36 cellular contexts compared by ENCODE assay signal in genomic region chrX:31633349-31633748, GRCh38.
"Had no signal": no experiment of that assay in that cellular context is flagged by ENCODE, and none has a peak within 500 bp of the region (broad histone marks: within the 10 kb centered on the region; RNA-seq: fewer than 3 reads in every experiment).

No MANE protein-coding gene starts in this region.

- H3K36me3 Mint-ChIP-seq: activated naive CD4-positive, alpha-beta T cell treated with anti-CD3 and anti-CD28 coated beads, Interleukin-2, amount 50 U/mL, for 24 hours; activated naive CD8-positive, alpha-beta T cell treated with anti-CD3 and anti-CD28 coated beads for 36 hours; brain had no signal

- H3K36me3 ChIP-seq: adrenal gland, breast epithelium, cardiac muscle cell, esophagus muscularis mucosa, gastroesophageal sphincter, WERI-Rb-1 had no signal

- H3K9me3 Mint-ChIP-seq: activated B cell treated with CpG ODN at 0.5 μM for 24 hours; activated CD8-positive, alpha-beta T cell treated with anti-CD3 and anti-CD28 coated beads for 36 hours; activated naive CD4-positive, alpha-beta T cell treated with anti-CD3 and anti-CD28 coated beads for 36 hours; activated naive CD4-positive, alpha-beta T cell treated with anti-CD3 and anti-CD28 coated beads, Interleukin-2, amount 50 U/mL, for 24 hours; activated naive CD8-positive, alpha-beta T cell treated with anti-CD3 and anti-CD28 coated beads for 36 hours; activated naive CD8-positive, alpha-beta T cell treated with anti-CD3 and anti-CD28 coated beads, Interleukin-2, amount 50 U/mL, for 24 hours; activated T-helper 1 cell treated with anti-CD3 and anti-CD28 coated beads, Interleukin-12 subunit alpha, Interleukin-12 subunit beta, Interleukin-2, Interleukin-4 antibody, amounts not matched to agents 30 ng/mL and 10 ng/mL and 1 ng/mL, durations not matched to agents 14 hours and 24 hours and 36 hours; activated T-helper 2 cell treated with anti-CD3 and anti-CD28 coated beads, Interferon-gamma antibody, Interleukin-2, Interleukin-4, amounts not matched to agents 10 μg/mL and 5 μg/mL and 100 μg/mL, durations not matched to agents 14 hours and 24 hours and 36 hours; brain; central memory CD8-positive, alpha-beta T cell; effector memory CD8-positive, alpha-beta T cell; T-helper 2 cell treated with Interferon-gamma antibody and Interleukin-4, amounts not matched to agents 5 μg/mL and 100 μg/mL, for 36 hours had no signal

- DNase-seq: activated B cell treated with CpG ODN at 0.5 μM for 24 hours; activated CD4-positive, alpha-beta T cell treated with anti-CD3 and anti-CD28 coated beads for 48 hours; activated CD4-positive, alpha-beta T cell treated with anti-CD3 and anti-CD28 coated beads, Interleukin-2, amount 50 U/mL, for 1 hour; activated CD4-positive, alpha-beta T cell treated with anti-CD3 and anti-CD28 coated beads, Interleukin-2, amount 50 U/mL, for 48 hours; activated CD8-positive, alpha-beta memory T cell treated with anti-CD3 and anti-CD28 coated beads for 24 hours; activated CD8-positive, alpha-beta T cell treated with anti-CD3 and anti-CD28 coated beads for 36 hours; activated effector memory CD4-positive, alpha-beta T cell treated with anti-CD3 and anti-CD28 coated beads, Interleukin-2, amount 50 U/mL, for 16 hours; activated naive CD4-positive, alpha-beta T cell treated with anti-CD3 and anti-CD28 coated beads for 36 hours; activated naive CD8-positive, alpha-beta T cell treated with anti-CD3 and anti-CD28 coated beads for 36 hours; activated naive CD8-positive, alpha-beta T cell treated with anti-CD3 and anti-CD28 coated beads, Interleukin-2, amount 50 U/mL, for 24 hours; activated T-cell treated with anti-CD3 and anti-CD28 coated beads, Interleukin-2, amount 50 U/mL, for 1 hour; activated T-cell treated with anti-CD3 and anti-CD28 coated beads, Interleukin-2, amount 50 U/mL, for 48 hours; adrenal gland; amygdala; aorta; cortex of kidney; dermis blood vessel endothelial cell; effector CD4-positive, alpha-beta T cell; effector memory CD8-positive, alpha-beta T cell; erythroblast; foreskin melanocyte; T-helper 1 cell; T-helper 17 cell; T1000; WERI-Rb-1 had no signal

- H3K27me3 Mint-ChIP-seq: activated B cell treated with CpG ODN at 0.5 μM for 24 hours; activated CD8-positive, alpha-beta T cell treated with anti-CD3 and anti-CD28 coated beads for 36 hours; activated naive CD4-positive, alpha-beta T cell treated with anti-CD3 and anti-CD28 coated beads, Interleukin-2, amount 50 U/mL, for 24 hours; activated naive CD8-positive, alpha-beta T cell treated with anti-CD3 and anti-CD28 coated beads for 36 hours; activated naive CD8-positive, alpha-beta T cell treated with anti-CD3 and anti-CD28 coated beads, Interleukin-2, amount 50 U/mL, for 24 hours; brain; central memory CD8-positive, alpha-beta T cell; effector memory CD8-positive, alpha-beta T cell; T-helper 17 cell had no signal

- H3K4me3 ChIP-seq: adrenal gland, breast epithelium, cardiac muscle cell, esophagus muscularis mucosa, gastroesophageal sphincter had no signal

- H3K4me3 Mint-ChIP-seq: activated B cell treated with CpG ODN at 0.5 μM for 24 hours; activated CD8-positive, alpha-beta T cell treated with anti-CD3 and anti-CD28 coated beads for 36 hours; activated naive CD4-positive, alpha-beta T cell treated with anti-CD3 and anti-CD28 coated beads for 36 hours; activated naive CD4-positive, alpha-beta T cell treated with anti-CD3 and anti-CD28 coated beads, Interleukin-2, amount 50 U/mL, for 24 hours; activated naive CD8-positive, alpha-beta T cell treated with anti-CD3 and anti-CD28 coated beads for 36 hours; activated naive CD8-positive, alpha-beta T cell treated with anti-CD3 and anti-CD28 coated beads, Interleukin-2, amount 50 U/mL, for 24 hours; activated T-helper 1 cell treated with anti-CD3 and anti-CD28 coated beads, Interleukin-12 subunit alpha, Interleukin-12 subunit beta, Interleukin-2, Interleukin-4 antibody, amounts not matched to agents 30 ng/mL and 10 ng/mL and 1 ng/mL, durations not matched to agents 14 hours and 24 hours and 36 hours; brain; central memory CD8-positive, alpha-beta T cell; effector memory CD8-positive, alpha-beta T cell; T-helper 17 cell; T-helper 2 cell treated with Interferon-gamma antibody and Interleukin-4, amounts not matched to agents 5 μg/mL and 100 μg/mL, for 36 hours had no signal

- ATAC-seq: activated CD4-positive, CD25-positive, alpha-beta regulatory T cell treated with anti-CD3 and anti-CD28 coated beads, Interleukin-2, amount 50 U/mL, for 24 hours; activated CD8-positive, alpha-beta T cell treated with anti-CD3 and anti-CD28 coated beads for 36 hours; activated naive CD8-positive, alpha-beta T cell treated with anti-CD3 and anti-CD28 coated beads, Interleukin-2, amount 50 U/mL, for 24 hours; effector memory CD8-positive, alpha-beta T cell; gastroesophageal sphincter; T-helper 17 cell had no signal

- H3K4me1 Mint-ChIP-seq: activated B cell treated with CpG ODN at 0.5 μM for 24 hours; activated naive CD4-positive, alpha-beta T cell treated with anti-CD3 and anti-CD28 coated beads, Interleukin-2, amount 50 U/mL, for 24 hours; activated naive CD8-positive, alpha-beta T cell treated with anti-CD3 and anti-CD28 coated beads for 36 hours; activated naive CD8-positive, alpha-beta T cell treated with anti-CD3 and anti-CD28 coated beads, Interleukin-2, amount 50 U/mL, for 24 hours; central memory CD8-positive, alpha-beta T cell; T-helper 17 cell had no signal

- H3K27me3 ChIP-seq: adrenal gland, cardiac muscle cell, gastroesophageal sphincter had no signal

- H3K9me3 ChIP-seq: adrenal gland, breast epithelium, esophagus muscularis mucosa, gastroesophageal sphincter had no signal

- H3K27ac ChIP-seq: adrenal gland, breast epithelium, cardiac muscle cell, esophagus muscularis mucosa, gastroesophageal sphincter, WERI-Rb-1 had no signal

- H3K27ac Mint-ChIP-seq: activated B cell treated with CpG ODN at 0.5 μM for 24 hours; activated CD8-positive, alpha-beta T cell treated with anti-CD3 and anti-CD28 coated beads for 36 hours; activated naive CD4-positive, alpha-beta T cell treated with anti-CD3 and anti-CD28 coated beads for 36 hours; activated naive CD4-positive, alpha-beta T cell treated with anti-CD3 and anti-CD28 coated beads, Interleukin-2, amount 50 U/mL, for 24 hours; activated naive CD8-positive, alpha-beta T cell treated with anti-CD3 and anti-CD28 coated beads for 36 hours; activated naive CD8-positive, alpha-beta T cell treated with anti-CD3 and anti-CD28 coated beads, Interleukin-2, amount 50 U/mL, for 24 hours; activated T-helper 1 cell treated with anti-CD3 and anti-CD28 coated beads, Interleukin-12 subunit alpha, Interleukin-12 subunit beta, Interleukin-2, Interleukin-4 antibody, amounts not matched to agents 30 ng/mL and 10 ng/mL and 1 ng/mL, durations not matched to agents 14 hours and 24 hours and 36 hours; activated T-helper 2 cell treated with anti-CD3 and anti-CD28 coated beads, Interferon-gamma antibody, Interleukin-2, Interleukin-4, amounts not matched to agents 10 μg/mL and 5 μg/mL and 100 μg/mL, durations not matched to agents 14 hours and 24 hours and 36 hours; brain; effector memory CD8-positive, alpha-beta T cell; T-helper 17 cell; T-helper 2 cell treated with Interferon-gamma antibody and Interleukin-4, amounts not matched to agents 5 μg/mL and 100 μg/mL, for 36 hours had no signal

- H3K4me1 ChIP-seq: breast epithelium, esophagus muscularis mucosa, gastroesophageal sphincter had no signal
